Comparison of ENCODE assay signal across 1 cellular context in the genomic region with DNA sequence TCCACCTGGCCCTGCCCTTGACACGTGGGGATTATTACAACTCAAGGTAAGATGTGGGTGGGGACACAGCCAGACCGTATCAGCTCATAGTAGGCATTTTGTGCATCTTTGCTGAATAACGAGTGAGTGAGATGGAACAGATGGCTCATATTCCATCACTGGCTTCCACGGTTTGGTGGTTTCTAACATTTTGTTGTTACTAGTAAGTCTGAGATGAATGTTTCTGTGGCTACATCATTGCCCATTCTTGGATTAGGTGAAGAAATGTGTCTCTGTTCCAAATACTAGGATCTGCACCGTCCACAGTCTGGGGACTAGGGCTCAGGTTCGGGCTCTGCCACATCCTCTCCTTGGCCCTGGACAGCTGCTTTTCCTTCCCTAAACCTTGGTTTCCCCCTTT.
TF ChIP-seq lines count a peak whose summit lies in the region.

No MANE protein-coding gene starts in this region.

TF ChIP-seq in IMR-90, 13 proteins besides CTCF, POLR2A, EP300 and RAD21:
- TF ChIP-seq RFX5 (IDR thresholded peaks at IDR 0.05; ENCODE audit: low read depth, low read length) (no peak), MAZ (IDR thresholded peaks at IDR 0.05; ENCODE audit: borderline replicate concordance, low read depth, low read length) (no peak)
TF ChIP-seq in IMR-90: peak in this region for 0.
